ENCODE assay signal across 8 cellular contexts in genomic region chr17:49851387-49852291, GRCh38. TPM values are rescaled to one million over a fixed set of nuclear protein-coding genes. Genes with fewer than 3 reads are reported as not detected.
DNase-seq lines count a peak whose midpoint lies in the region; FAIRE-seq and TF ChIP-seq lines count a peak whose summit lies in the region.

No MANE protein-coding gene starts in this region.

- FAIRE-seq in bronchial epithelial cell (lab: Jason Lieb, UNC) (no peak), kidney (lab: Jason Lieb, UNC) (no peak)

- H3K4me1 ChIP-seq in Loucy (ENCODE audit: insufficient read depth, low read length, poor library complexity, severe bottlenecking) = peaks cover 24% of the 10 kb centered on the region
- peaks cover 0 to 7% of the 10 kb centered on the region in 2 donors for H3K4me1 ChIP-seq in kidney (ENCODE audit: control insufficient read depth in 1 of 2, insufficient read depth in 1 of 2, low read depth in 1 of 2, low read length in 2 of 2)

- H3K9ac ChIP-seq in Loucy (ENCODE audit: low read depth, low read length, poor library complexity, severe bottlenecking) = peak overlapping the region; percentile 51
- peak overlapping the region in 1 of 2 donors; percentile 10 for H3K9ac ChIP-seq in kidney (ENCODE audit: low read length in 2 of 2)

- peak overlapping the region; percentile 65 for H2AFZ ChIP-seq in Loucy (ENCODE audit: low read length)

- no peaks in the 10 kb centered on the region; the same call in 1 of the 2 replicates for H3F3A ChIP-seq in Loucy (ENCODE audit: low read depth)

- DNase-seq in EH (ENCODE audit: low read depth) (peak; percentile 78), bronchial epithelial cell (ENCODE audit: low read depth) (peak; percentile 14), kidney (peak; percentile 91), NCI-H345 treated with DMSO at 0.1 percent for 48 hours (lab: John Stamatoyannopoulos, UW; ENCODE audit: unreplicated experiment) (no peak), NCI-H446 treated with DMSO at 0.1 percent for 48 hours (lab: John Stamatoyannopoulos, UW) (no peak)
- DNase-seq in stimulated activated CD4-positive, alpha-beta T cell treated with anti-CD3 and anti-CD28 coated beads, Interleukin-15, amount 100 ng/mL, for 1 hour (ENCODE audit: low read depth in 1 of 2, low spot score in 1 of 2) = peak; percentile 41 to 58

- no peaks in the 10 kb centered on the region for H4K20me1 ChIP-seq in Loucy (ENCODE audit: insufficient read depth, low read length, poor library complexity, severe bottlenecking)

- no peak overlapping the region for H3K27ac ChIP-seq in kidney (ENCODE audit: low read depth in 2 of 2, low read length in 2 of 2)

- H3K79me2 ChIP-seq in Loucy (ENCODE audit: insufficient read depth, low read length) = no peaks in the 10 kb centered on the region

- H3K4me2 ChIP-seq in Loucy (ENCODE audit: low read depth, low read length, poor library complexity, severe bottlenecking) = peak overlapping the region; percentile 76

- H3K4me3 ChIP-seq in Loucy (ENCODE audit: low read length, poor library complexity, severe bottlenecking) = peak overlapping the region; percentile 77
- peak overlapping the region; percentile 62 for H3K4me3 ChIP-seq in WI38 (ENCODE audit: low read depth, low read length)
- H3K4me3 ChIP-seq in bronchial epithelial cell (ENCODE audit: low read depth, low read length) = peak overlapping the region; percentile 37
- peak overlapping the region; percentile 37 to 60 for H3K4me3 ChIP-seq in kidney (ENCODE audit: low read length in 2 of 2)

- peak; percentile 76 for TF ChIP-seq CTCF in Loucy (conservative IDR thresholded peaks at IDR 0.05; ENCODE audit: low read length)
- peak; percentile 72 for TF ChIP-seq CTCF in WI38 (IDR thresholded peaks at IDR 0.05; ENCODE audit: low read depth, low read length)
- TF ChIP-seq CTCF in bronchial epithelial cell (IDR thresholded peaks at IDR 0.05; ENCODE audit: insufficient read depth, low read length, severe bottlenecking) = peak; percentile 76
- peak; percentile 58 for TF ChIP-seq CTCF in kidney (IDR thresholded peaks at IDR 0.05; ENCODE audit: borderline replicate concordance, extremely low read depth, insufficient read depth)

- no peaks in the 10 kb centered on the region for H3K36me3 ChIP-seq in Loucy (ENCODE audit: insufficient read depth, low read length)
- H3K36me3 ChIP-seq in bronchial epithelial cell (ENCODE audit: control insufficient read depth, insufficient read depth, low read length) = no peaks in the 10 kb centered on the region
- no peaks in the 10 kb centered on the region for H3K36me3 ChIP-seq in kidney (ENCODE audit: control insufficient read depth in 1 of 2, insufficient read depth in 2 of 2, low read length in 2 of 2)

- H3K27me3 ChIP-seq in Loucy (ENCODE audit: insufficient read depth, low read length, poor library complexity, severe bottlenecking) = no peaks in the 10 kb centered on the region
- H3K27me3 ChIP-seq in bronchial epithelial cell (ENCODE audit: control insufficient read depth, insufficient read depth, low read length) = peaks cover 12% of the 10 kb centered on the region

- H3K9me2 ChIP-seq in Loucy (replicated peaks; ENCODE audit: low read depth, low read length) = no peaks in the 10 kb centered on the region

- intact Hi-C loops in kidney (cut with DNase I) = no loop called here

- no peaks in the 10 kb centered on the region for H3K9me3 ChIP-seq in Loucy (ENCODE audit: insufficient read depth, low read depth, low read length)
- H3K9me3 ChIP-seq in kidney (ENCODE audit: control insufficient read depth in 1 of 2, low read length in 2 of 2) = no peaks in the 10 kb centered on the region

RNA-seq across cellular contexts. Expression of gene TAC4, which starts 3.8 kb away (rescaled TPM):
- not detected in 2 replicates for total RNA-seq in bronchial epithelial cell
- 0.47 TPM for total RNA-seq in kidney
- not detected for polyA plus RNA-seq in kidney (ENCODE audit: insufficient read depth, low read depth, low replicate concordance)

Comparison
In these comparisons a context has a peak if more than half of its experiments do, and no peak if none do; other contexts are left out.
1. DNase-seq: peak in EH (single experiment), bronchial epithelial cell (single experiment), kidney (single experiment) and stimulated activated CD4-positive, alpha-beta T cell treated with anti-CD3 and anti-CD28 coated beads, Interleukin-15, amount 100 ng/mL, for 1 hour (2 of 2); none in NCI-H345 treated with DMSO at 0.1 percent for 48 hours (single experiment) and NCI-H446 treated with DMSO at 0.1 percent for 48 hours (single experiment).
2. Peak in every context shown above with its lines, with median percentiles within 50 percentile points of each other: H3K4me3 ChIP-seq and CTCF ChIP-seq.